ENCODE assay signal across 2 cellular contexts in the genomic region with DNA sequence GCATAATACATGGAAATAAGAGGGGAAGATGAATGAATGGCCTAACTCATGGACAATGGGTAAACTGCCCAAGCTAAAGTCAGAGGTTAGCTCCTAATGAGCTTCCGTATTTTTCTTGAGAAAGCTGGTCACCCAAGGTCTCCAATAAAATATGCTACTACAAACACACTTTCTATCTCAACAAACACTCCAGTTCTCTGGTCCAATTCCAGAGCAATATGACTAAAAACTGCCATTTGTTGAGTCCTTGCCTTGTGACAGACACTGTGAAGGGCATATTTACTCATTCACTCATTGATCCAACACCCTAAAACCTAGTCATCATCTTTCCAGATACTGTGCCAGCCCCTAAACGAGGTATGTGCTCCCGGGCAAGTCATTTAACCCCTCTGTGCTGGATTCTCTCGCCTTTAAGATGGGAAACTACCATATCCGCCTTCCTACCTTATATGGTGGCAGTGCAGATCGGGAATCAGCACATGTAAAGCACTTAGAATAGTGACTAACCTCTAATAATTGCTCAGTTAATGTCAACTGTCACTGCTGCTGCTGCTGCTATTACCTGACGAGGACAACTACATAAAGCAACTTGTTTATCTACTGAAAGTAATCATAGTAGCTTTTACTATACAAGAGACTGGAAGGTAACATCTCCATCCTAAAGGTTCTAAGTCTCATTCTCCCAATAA.
TF ChIP-seq lines count a peak whose summit lies in the region.

No MANE protein-coding gene starts in this region.

TF ChIP-seq in SK-N-SH, 30 proteins besides CTCF, POLR2A, EP300 and RAD21 (continued from another document):
- TF ChIP-seq, protein P1, sequence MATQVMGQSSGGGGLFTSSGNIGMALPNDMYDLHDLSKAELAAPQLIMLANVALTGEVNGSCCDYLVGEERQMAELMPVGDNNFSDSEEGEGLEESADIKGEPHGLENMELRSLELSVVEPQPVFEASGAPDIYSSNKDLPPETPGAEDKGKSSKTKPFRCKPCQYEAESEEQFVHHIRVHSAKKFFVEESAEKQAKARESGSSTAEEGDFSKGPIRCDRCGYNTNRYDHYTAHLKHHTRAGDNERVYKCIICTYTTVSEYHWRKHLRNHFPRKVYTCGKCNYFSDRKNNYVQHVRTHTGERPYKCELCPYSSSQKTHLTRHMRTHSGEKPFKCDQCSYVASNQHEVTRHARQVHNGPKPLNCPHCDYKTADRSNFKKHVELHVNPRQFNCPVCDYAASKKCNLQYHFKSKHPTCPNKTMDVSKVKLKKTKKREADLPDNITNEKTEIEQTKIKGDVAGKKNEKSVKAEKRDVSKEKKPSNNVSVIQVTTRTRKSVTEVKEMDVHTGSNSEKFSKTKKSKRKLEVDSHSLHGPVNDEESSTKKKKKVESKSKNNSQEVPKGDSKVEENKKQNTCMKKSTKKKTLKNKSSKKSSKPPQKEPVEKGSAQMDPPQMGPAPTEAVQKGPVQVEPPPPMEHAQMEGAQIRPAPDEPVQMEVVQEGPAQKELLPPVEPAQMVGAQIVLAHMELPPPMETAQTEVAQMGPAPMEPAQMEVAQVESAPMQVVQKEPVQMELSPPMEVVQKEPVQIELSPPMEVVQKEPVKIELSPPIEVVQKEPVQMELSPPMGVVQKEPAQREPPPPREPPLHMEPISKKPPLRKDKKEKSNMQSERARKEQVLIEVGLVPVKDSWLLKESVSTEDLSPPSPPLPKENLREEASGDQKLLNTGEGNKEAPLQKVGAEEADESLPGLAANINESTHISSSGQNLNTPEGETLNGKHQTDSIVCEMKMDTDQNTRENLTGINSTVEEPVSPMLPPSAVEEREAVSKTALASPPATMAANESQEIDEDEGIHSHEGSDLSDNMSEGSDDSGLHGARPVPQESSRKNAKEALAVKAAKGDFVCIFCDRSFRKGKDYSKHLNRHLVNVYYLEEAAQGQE (IDR thresholded peaks at IDR 0.05; ENCODE audit: low read depth, low read length) = no peak

TF ChIP-seq in SK-N-SH treated with all-trans-retinoic acid at 6 μM for 48 hours, 23 proteins besides CTCF, POLR2A, EP300 and RAD21 (continued from another document):
- TF ChIP-seq, protein P2, sequence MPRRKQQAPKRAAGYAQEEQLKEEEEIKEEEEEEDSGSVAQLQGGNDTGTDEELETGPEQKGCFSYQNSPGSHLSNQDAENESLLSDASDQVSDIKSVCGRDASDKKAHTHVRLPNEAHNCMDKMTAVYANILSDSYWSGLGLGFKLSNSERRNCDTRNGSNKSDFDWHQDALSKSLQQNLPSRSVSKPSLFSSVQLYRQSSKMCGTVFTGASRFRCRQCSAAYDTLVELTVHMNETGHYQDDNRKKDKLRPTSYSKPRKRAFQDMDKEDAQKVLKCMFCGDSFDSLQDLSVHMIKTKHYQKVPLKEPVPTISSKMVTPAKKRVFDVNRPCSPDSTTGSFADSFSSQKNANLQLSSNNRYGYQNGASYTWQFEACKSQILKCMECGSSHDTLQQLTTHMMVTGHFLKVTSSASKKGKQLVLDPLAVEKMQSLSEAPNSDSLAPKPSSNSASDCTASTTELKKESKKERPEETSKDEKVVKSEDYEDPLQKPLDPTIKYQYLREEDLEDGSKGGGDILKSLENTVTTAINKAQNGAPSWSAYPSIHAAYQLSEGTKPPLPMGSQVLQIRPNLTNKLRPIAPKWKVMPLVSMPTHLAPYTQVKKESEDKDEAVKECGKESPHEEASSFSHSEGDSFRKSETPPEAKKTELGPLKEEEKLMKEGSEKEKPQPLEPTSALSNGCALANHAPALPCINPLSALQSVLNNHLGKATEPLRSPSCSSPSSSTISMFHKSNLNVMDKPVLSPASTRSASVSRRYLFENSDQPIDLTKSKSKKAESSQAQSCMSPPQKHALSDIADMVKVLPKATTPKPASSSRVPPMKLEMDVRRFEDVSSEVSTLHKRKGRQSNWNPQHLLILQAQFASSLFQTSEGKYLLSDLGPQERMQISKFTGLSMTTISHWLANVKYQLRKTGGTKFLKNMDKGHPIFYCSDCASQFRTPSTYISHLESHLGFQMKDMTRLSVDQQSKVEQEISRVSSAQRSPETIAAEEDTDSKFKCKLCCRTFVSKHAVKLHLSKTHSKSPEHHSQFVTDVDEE (CRISPR knock-in tag; IDR thresholded peaks at IDR 0.05) = no peak
- TF ChIP-seq, protein P3, sequence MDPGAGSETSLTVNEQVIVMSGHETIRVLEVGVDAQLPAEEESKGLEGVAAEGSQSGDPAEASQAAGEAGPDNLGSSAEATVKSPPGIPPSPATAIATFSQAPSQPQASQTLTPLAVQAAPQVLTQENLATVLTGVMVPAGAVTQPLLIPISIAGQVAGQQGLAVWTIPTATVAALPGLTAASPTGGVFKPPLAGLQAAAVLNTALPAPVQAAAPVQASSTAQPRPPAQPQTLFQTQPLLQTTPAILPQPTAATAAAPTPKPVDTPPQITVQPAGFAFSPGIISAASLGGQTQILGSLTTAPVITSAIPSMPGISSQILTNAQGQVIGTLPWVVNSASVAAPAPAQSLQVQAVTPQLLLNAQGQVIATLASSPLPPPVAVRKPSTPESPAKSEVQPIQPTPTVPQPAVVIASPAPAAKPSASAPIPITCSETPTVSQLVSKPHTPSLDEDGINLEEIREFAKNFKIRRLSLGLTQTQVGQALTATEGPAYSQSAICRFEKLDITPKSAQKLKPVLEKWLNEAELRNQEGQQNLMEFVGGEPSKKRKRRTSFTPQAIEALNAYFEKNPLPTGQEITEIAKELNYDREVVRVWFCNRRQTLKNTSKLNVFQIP (CRISPR knock-in tag; IDR thresholded peaks at IDR 0.05; ENCODE audit: borderline replicate concordance, low read depth) = no peak
- TF ChIP-seq BACH2 (CRISPR knock-in tag; IDR thresholded peaks at IDR 0.05; ENCODE audit: borderline replicate concordance) (no peak), RARB (CRISPR knock-in tag; IDR thresholded peaks at IDR 0.05) (no peak), SNAI2 (CRISPR knock-in tag; IDR thresholded peaks at IDR 0.05) (no peak), ZNF565 (CRISPR knock-in tag; conservative IDR thresholded peaks at IDR 0.05; ENCODE audit: low read depth) (no peak)
- TF ChIP-seq, protein P4, sequence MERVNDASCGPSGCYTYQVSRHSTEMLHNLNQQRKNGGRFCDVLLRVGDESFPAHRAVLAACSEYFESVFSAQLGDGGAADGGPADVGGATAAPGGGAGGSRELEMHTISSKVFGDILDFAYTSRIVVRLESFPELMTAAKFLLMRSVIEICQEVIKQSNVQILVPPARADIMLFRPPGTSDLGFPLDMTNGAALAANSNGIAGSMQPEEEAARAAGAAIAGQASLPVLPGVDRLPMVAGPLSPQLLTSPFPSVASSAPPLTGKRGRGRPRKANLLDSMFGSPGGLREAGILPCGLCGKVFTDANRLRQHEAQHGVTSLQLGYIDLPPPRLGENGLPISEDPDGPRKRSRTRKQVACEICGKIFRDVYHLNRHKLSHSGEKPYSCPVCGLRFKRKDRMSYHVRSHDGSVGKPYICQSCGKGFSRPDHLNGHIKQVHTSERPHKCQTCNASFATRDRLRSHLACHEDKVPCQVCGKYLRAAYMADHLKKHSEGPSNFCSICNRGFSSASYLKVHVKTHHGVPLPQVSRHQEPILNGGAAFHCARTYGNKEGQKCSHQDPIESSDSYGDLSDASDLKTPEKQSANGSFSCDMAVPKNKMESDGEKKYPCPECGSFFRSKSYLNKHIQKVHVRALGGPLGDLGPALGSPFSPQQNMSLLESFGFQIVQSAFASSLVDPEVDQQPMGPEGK (CRISPR knock-in tag; IDR thresholded peaks at IDR 0.05; ENCODE audit: borderline replicate concordance) = no peak
